Comparison of ENCODE assay signal across 9 cellular contexts in the genomic region with DNA sequence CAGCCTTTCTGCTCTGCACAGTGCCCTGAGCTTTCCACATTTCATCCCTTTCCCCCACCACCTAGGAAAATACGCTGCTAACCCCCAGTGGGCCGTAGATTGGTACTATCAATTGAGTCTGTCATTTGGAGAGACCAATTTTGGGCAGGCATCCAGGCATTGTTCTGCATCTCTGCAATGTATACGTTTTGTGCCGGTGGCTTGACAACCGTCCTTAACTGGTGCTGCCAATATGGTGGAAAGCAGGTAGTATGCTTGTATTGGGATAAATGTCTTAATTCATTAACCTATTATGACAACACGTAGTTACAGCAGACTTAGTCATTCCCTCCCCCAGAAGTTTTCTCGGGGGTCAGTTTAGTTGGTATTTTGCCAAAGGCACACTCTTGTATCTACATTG. TPM values are rescaled to one million over a fixed set of nuclear protein-coding genes. Genes with fewer than 3 reads are reported as not detected.
DNase-seq lines count a peak whose midpoint lies in the region; ATAC-seq, FAIRE-seq and TF ChIP-seq lines count a peak whose summit lies in the region.
"Had no signal": no experiment of that assay in that cellular context is flagged by ENCODE, and none has a peak within 500 bp of the region (broad histone marks: within the 10 kb centered on the region; RNA-seq: fewer than 3 reads in every experiment).

No MANE protein-coding gene starts in this region.

- peaks cover 99% of the 10 kb centered on the region for H3K27me3 Mint-ChIP-seq in neural crest cell (ENCODE audit: low read depth)

- H3K4me3 ChIP-seq in HUES6 (ENCODE audit: low read depth, low read length) (peak overlapping the region; percentile 91), tibial artery (no peak overlapping the region)

- no peak for TF ChIP-seq POLR2A in GM12892 (IDR thresholded peaks at IDR 0.05; ENCODE audit: low read depth, low read length)

- peak overlapping the region; percentile 86 for H3K4me3 Mint-ChIP-seq in neural crest cell

- no peak for DNase-seq in GM12892 (ENCODE audit: insufficient read length)
- peak; percentile 21 for DNase-seq in cerebellar cortex (ENCODE audit: low spot score)
- no peak for DNase-seq in neural crest cell (ENCODE audit: low read depth, low spot score)
- DNase-seq in ecto neural progenitor cell (ENCODE audit: low spot score): no peak
- DNase-seq in tibial artery: no peak

- H3K27ac Mint-ChIP-seq in neural crest cell (ENCODE audit: unreplicated experiment): no peak overlapping the region
- H3K27ac Mint-ChIP-seq: dendritic cell treated with granulocyte-macrophage colony-stimulating factor and Interleukin-4, amounts not matched to agents 40 ng/mL and 50 ng/mL, for 4 days had no signal

- no peak overlapping the region for H3K9ac ChIP-seq in HUES6 (ENCODE audit: low read length)

- FAIRE-seq in GM12892 (lab: Jason Lieb, UNC): peak; percentile 24

- intact Hi-C loops in tibial artery (cut with DNase I; ENCODE audit: low total_unique reads): no loop called here

- H3K27me3 ChIP-seq in HUES6 (ENCODE audit: control insufficient read depth, insufficient read depth, low read length): peaks cover 82% of the 10 kb centered on the region
- H3K27me3 ChIP-seq in tibial artery: peaks cover 0 to 50% of the 10 kb centered on the region in 2 donors
- H3K27me3 ChIP-seq: right atrium auricular region had no signal

- H3K4me1 ChIP-seq in HUES6 (ENCODE audit: control insufficient read depth, insufficient read depth, low read length): peaks cover 21% of the 10 kb centered on the region
- peaks cover 0 to 30% (median 20%) of the 10 kb centered on the region in 4 donors for H3K4me1 ChIP-seq in tibial artery

- no peak for TF ChIP-seq CTCF in neural crest cell (conservative IDR thresholded peaks at IDR 0.05)
- TF ChIP-seq CTCF in tibial artery (IDR thresholded peaks at IDR 0.05): no peak

- no peaks in the 10 kb centered on the region for H3K9me3 ChIP-seq in HUES6 (ENCODE audit: control insufficient read depth, insufficient read depth, low read depth, low read length)
- H3K9me3 ChIP-seq in tibial artery: no peaks in the 10 kb centered on the region
- H3K9me3 ChIP-seq: right atrium auricular region had no signal

- H3K36me3 ChIP-seq in HUES6 (ENCODE audit: control insufficient read depth, insufficient read depth, low read length) (no peaks in the 10 kb centered on the region), tibial artery (no peaks in the 10 kb centered on the region)
- H3K36me3 ChIP-seq: right atrium auricular region had no signal

- H3K27ac ChIP-seq in HUES6 (ENCODE audit: low read depth, low read length) (no peak overlapping the region), tibial artery (no peak overlapping the region)

- no peaks in the 10 kb centered on the region for H3K9me3 Mint-ChIP-seq in neural crest cell
- H3K9me3 Mint-ChIP-seq: dendritic cell treated with granulocyte-macrophage colony-stimulating factor and Interleukin-4, amounts not matched to agents 40 ng/mL and 50 ng/mL, for 4 days had no signal

- peaks cover 11% of the 10 kb centered on the region for H3K4me1 Mint-ChIP-seq in neural crest cell

- no peaks in the 10 kb centered on the region for H3K36me3 Mint-ChIP-seq in neural crest cell (ENCODE audit: low read depth)

- no peak for ATAC-seq in HG02870 (IDR thresholded peaks at IDR 0.05; ENCODE audit: unreplicated experiment)

RNA-seq across cellular contexts. Expression of gene ELMOD1, which starts 1.3 kb away (rescaled TPM):
- not detected for polyA plus RNA-seq in GM12892 (2012; ENCODE audit: missing spikeins)
- total RNA-seq in neural crest cell: 0.40 and 0.43 TPM in 2 replicates

RNA-seq across cellular contexts. Expression of gene ALKBH8, which starts 26.7 kb away (rescaled TPM):
- polyA plus RNA-seq in GM12892 (2012; ENCODE audit: missing spikeins): 6.9 TPM
- 11.0 and 13.4 TPM in 2 replicates for total RNA-seq in neural crest cell
